ENCODE assay signal across 36 cellular contexts in the genomic region with DNA sequence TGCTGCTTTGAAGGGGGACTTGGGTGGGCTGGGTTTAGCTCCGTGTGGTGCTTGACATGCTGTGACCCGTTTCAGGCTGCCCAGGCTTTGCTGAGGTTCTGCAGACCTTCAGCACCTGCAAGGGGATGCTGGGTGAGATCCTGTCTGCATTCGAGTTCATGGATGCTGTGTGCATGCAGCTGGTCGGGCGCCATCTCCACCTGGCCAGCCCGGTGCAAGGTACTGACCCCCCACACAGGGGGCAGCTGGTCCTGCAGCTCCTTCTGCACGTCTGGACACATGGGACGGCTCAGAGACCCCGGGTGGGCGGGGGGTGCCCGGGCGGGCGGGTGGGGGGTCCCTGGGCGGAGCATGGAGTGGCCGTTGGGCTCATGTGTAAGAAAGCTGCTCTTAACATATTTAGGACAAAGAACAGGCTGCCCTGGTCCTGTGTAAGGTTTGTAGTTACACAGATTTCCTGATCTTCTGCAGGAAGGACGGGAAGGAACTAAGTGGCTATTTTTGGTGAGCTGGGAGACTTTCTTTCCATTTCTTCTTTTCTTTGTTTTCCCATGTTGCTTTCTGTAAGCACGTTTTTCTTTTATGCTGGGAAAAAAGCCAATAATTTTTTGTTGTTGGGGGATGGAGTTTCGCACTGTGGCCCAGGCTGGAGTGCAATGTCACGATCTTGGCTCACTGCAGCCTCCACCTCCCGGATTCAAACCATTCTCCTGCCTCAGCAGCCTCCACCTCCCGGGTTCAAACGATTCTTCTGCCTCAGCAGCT. TPM values are rescaled to one million over a fixed set of nuclear protein-coding genes. Genes with fewer than 3 reads are reported as not detected.
"Had no signal": no experiment of that assay in that cellular context is flagged by ENCODE, and none has a peak within 500 bp of the region (broad histone marks: within the 10 kb centered on the region; RNA-seq: fewer than 3 reads in every experiment).

No MANE protein-coding gene starts in this region.

- H3K4me1 Mint-ChIP-seq: endodermal cell, immature natural killer cell, mesothelial cell of epicardium, neural progenitor cell had no signal

- H3K9me3 ChIP-seq: esophagus squamous epithelium, lower lobe of right lung, mucosa of descending colon, ovary, psoas muscle, sigmoid colon, testis, tibial artery had no signal

- H3K27ac Mint-ChIP-seq: endodermal cell; mesothelial cell of epicardium; natural killer cell treated with Interleukin-12 subunit alpha and Interleukin-12 subunit beta and Interleukin-15 and Interleukin-18, amount 100 ng/mL, for 72 hours; neural progenitor cell; stimulated activated memory B cell treated with anti-CD40 and anti-IgM and Interleukin-4, amounts not matched to agents 10 μg/mL and 1 μg/mL and 100 μg/mL, for 72 hours; type B pancreatic cell had no signal

- DNase-seq: cortex of kidney; effector CD8-positive, alpha-beta T cell; endodermal cell; erythroblast; esophagus squamous epithelium; foreskin melanocyte; glutamatergic neuron; heart right ventricle; hypothalamus; immature natural killer cell; islet precursor cell; kidney glomerular epithelial cell; left colon; left ventricle myocardium inferior; lower lobe of right lung; mesenchymal stem cell; mucosa of descending colon; naive B cell; nucleus accumbens; ovary; posterior cingulate gyrus; psoas muscle; sigmoid colon; stimulated activated CD4-positive, alpha-beta T cell treated with anti-CD3 and anti-CD28 coated beads, Interleukin-2, amount 100 ng/mL, for 24 hours; stimulated activated CD4-positive, alpha-beta T cell treated with anti-CD3 and anti-CD28 coated beads, Interleukin-4, amount 100 ng/mL, for 24 hours; stimulated activated naive CD8-positive, alpha-beta T cell treated with anti-CD3 and anti-CD28 coated beads, Interleukin-15, Interleukin-2, amounts not matched to agents 100 U/mL and 50 U/mL, for 24 hours; substantia nigra; testis; tibial artery had no signal

- H3K9me3 Mint-ChIP-seq: immature natural killer cell had no signal

- H3K4me1 ChIP-seq: lower lobe of right lung, neural progenitor cell, psoas muscle, sigmoid colon, tibial artery had no signal

- H3K27ac ChIP-seq: esophagus squamous epithelium, left ventricle myocardium inferior, lower lobe of right lung, neural progenitor cell, ovary, psoas muscle, sigmoid colon, testis, tibial artery had no signal

- H3K4me2 ChIP-seq: neural progenitor cell had no signal

- H3K27me3 ChIP-seq: esophagus squamous epithelium, heart right ventricle, neural progenitor cell, ovary, sigmoid colon, testis, tibial artery had no signal

- H3K9ac ChIP-seq: neural progenitor cell had no signal

- H3K36me3 ChIP-seq: neural progenitor cell, ovary had no signal

- H3K27me3 Mint-ChIP-seq: naive B cell; natural killer cell treated with Interleukin-12 subunit alpha and Interleukin-12 subunit beta and Interleukin-15 and Interleukin-18, amount 100 ng/mL, for 72 hours; stimulated activated memory B cell treated with anti-CD40 and anti-IgM and Interleukin-4, amounts not matched to agents 10 μg/mL and 1 μg/mL and 100 μg/mL, for 72 hours; type B pancreatic cell had no signal

- H2AFZ ChIP-seq: neural progenitor cell had no signal

- H3K4me3 Mint-ChIP-seq: endodermal cell; immature natural killer cell; mesothelial cell of epicardium; natural killer cell treated with Interleukin-12 subunit alpha and Interleukin-12 subunit beta and Interleukin-15 and Interleukin-18, amount 100 ng/mL, for 72 hours; stimulated activated memory B cell treated with anti-CD40 and anti-IgM and Interleukin-4, amounts not matched to agents 10 μg/mL and 1 μg/mL and 100 μg/mL, for 72 hours; type B pancreatic cell had no signal

- H3K4me3 ChIP-seq: esophagus squamous epithelium, heart right ventricle, left ventricle myocardium inferior, lower lobe of right lung, mucosa of descending colon, neural progenitor cell, ovary, psoas muscle, sigmoid colon, testis, tibial artery had no signal

RNA-seq across cellular contexts. Expression of a gene that starts 26.4 kb away (rescaled TPM):
- total RNA-seq: left ventricle myocardium inferior, lower lobe of right lung, skeletal muscle tissue, urinary bladder had no signal
- polyA plus RNA-seq: heart right ventricle, immature natural killer cell, urinary bladder had no signal

RNA-seq across cellular contexts. Expression of a gene that starts 58.7 kb away (rescaled TPM):
- total RNA-seq: esophagus squamous epithelium, left ventricle myocardium inferior, lower lobe of right lung had no signal
- polyA plus RNA-seq: immature natural killer cell had no signal
